17 cellular contexts compared by ENCODE assay signal in the genomic region with DNA sequence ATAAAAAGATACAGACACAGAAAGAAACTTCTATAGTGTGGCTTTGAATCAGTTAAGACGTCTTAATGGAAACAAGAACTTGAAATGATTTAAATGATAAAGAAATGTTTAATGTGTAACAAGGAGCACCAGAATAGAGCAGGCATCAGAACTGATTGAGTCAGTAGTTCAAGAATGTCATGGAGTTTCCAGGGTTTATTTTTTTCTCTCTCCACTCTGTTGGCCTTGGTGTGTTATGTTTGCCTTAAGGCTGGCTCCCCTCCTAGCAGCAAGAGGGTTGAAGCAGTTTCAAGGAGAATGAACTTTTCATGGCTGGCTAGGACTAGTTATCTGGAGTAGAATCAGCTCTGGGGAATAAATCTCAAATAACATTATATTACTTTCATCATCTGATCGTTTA. TPM values are rescaled to one million over a fixed set of nuclear protein-coding genes. Genes with fewer than 3 reads are reported as not detected.
A peak's percentile ranks its signal among the peaks of the same experiment; 100 is the strongest.
DNase-seq lines count a peak whose midpoint lies in the region; ATAC-seq, FAIRE-seq and TF ChIP-seq lines count a peak whose summit lies in the region.
"Had no signal": no experiment of that assay in that cellular context is flagged by ENCODE, and none has a peak within 500 bp of the region (broad histone marks: within the 10 kb centered on the region; RNA-seq: fewer than 3 reads in every experiment).

No MANE protein-coding gene starts in this region.

- peaks cover 5 to 16% of the 10 kb centered on the region in 2 experiments for H3K9me3 ChIP-seq in H1 (ENCODE audit: insufficient read depth in 2 of 2, low read depth in 1 of 2, low read length in 1 of 2)
- H3K9me3 ChIP-seq in mesenchymal stem cell (ENCODE audit: control insufficient read depth, low read length) = no peaks in the 10 kb centered on the region
- H3K9me3 ChIP-seq in kidney (ENCODE audit: control insufficient read depth in 1 of 2, low read length in 2 of 2) = no peaks in the 10 kb centered on the region

- H4K8ac ChIP-seq in H1 (ENCODE audit: extremely low read depth, insufficient read depth, low read length) = no peak overlapping the region
- H4K8ac ChIP-seq in mesenchymal stem cell (ENCODE audit: low read length) = no peak overlapping the region

- no peak overlapping the region for H3K4me3 Mint-ChIP-seq in Calu3 (ENCODE audit: low read depth, unreplicated experiment)
- H3K4me3 Mint-ChIP-seq in natural killer cell treated with Interleukin-12 subunit alpha and Interleukin-12 subunit beta and Interleukin-15 and Interleukin-18, amount 100 ng/mL, for 72 hours = no peak overlapping the region
- H3K4me3 Mint-ChIP-seq: activated T-cell treated with anti-CD3 and anti-CD28 coated beads, Interleukin-2, amount 50 U/mL, for 72 hours; CD8-positive, alpha-beta memory T cell; naive thymus-derived CD4-positive, alpha-beta T cell had no signal

- H3K4me3 ChIP-seq in H1 (ENCODE audit: extremely low read depth in 1 of 4, insufficient read depth in 2 of 4, low read depth in 3 of 4, low read length in 4 of 4) (no peak overlapping the region), mesenchymal stem cell (ENCODE audit: insufficient read depth in 1 of 2, low read depth in 1 of 2, low read length in 2 of 2) (no peak overlapping the region), kidney (ENCODE audit: low read length in 2 of 2) (no peak overlapping the region)

- H3K79me2 ChIP-seq in H1 (ENCODE audit: control insufficient read depth in 1 of 2, insufficient read depth in 2 of 2, low read length in 2 of 2) = no peaks in the 10 kb centered on the region

- POLR2A ChIA-PET in H1 (lab: Charles Lee; ENCODE audit: partially characterized antibody) = interaction anchor here (1.5 to 1.6 kb wide), 2 partner anchors 14 to 17 kb away, joined by 3 to 4 read pairs; no protein-coding TSS in a partner anchor

- H2BK15ac ChIP-seq in H1 (ENCODE audit: low read length) (no peak overlapping the region), mesenchymal stem cell (ENCODE audit: low read depth, poor library complexity, severe bottlenecking) (no peak overlapping the region)

- no peak overlapping the region for H4K5ac ChIP-seq in H1 (ENCODE audit: insufficient read length, low read depth, low read length)

- no peak overlapping the region for H3K27ac Mint-ChIP-seq in Calu3 (ENCODE audit: unreplicated experiment)
- no peak overlapping the region for H3K27ac Mint-ChIP-seq in natural killer cell treated with Interleukin-12 subunit alpha and Interleukin-12 subunit beta and Interleukin-15 and Interleukin-18, amount 100 ng/mL, for 72 hours
- H3K27ac Mint-ChIP-seq: activated T-cell treated with anti-CD3 and anti-CD28 coated beads, Interleukin-2, amount 50 U/mL, for 72 hours; CD8-positive, alpha-beta memory T cell; naive thymus-derived CD4-positive, alpha-beta T cell had no signal

- 0 out of 2 replicates have a peak, but pooled peaks cover 2% of the 10 kb centered on the region for H3K23me2 ChIP-seq in H1 (ENCODE audit: low read depth, low read length)

- no peak overlapping the region for H3K9ac ChIP-seq in H1 (replicated peaks in 1 of 4; ENCODE audit: extremely low read depth in 1 of 4, low read depth in 3 of 4, low read length in 3 of 4)
- peak overlapping the region; percentile 40 for H3K9ac ChIP-seq in mesenchymal stem cell (ENCODE audit: low read length)
- no peak overlapping the region for H3K9ac ChIP-seq in kidney (ENCODE audit: low read length in 2 of 2)

- H3K27me3 Mint-ChIP-seq in Calu3 (ENCODE audit: unreplicated experiment) = no peaks in the 10 kb centered on the region
- H3K27me3 Mint-ChIP-seq in natural killer cell treated with Interleukin-12 subunit alpha and Interleukin-12 subunit beta and Interleukin-15 and Interleukin-18, amount 100 ng/mL, for 72 hours = no peaks in the 10 kb centered on the region
- H3K27me3 Mint-ChIP-seq: CD8-positive, alpha-beta memory T cell; naive thymus-derived CD4-positive, alpha-beta T cell had no signal

- no peaks in the 10 kb centered on the region for H3K9me3 Mint-ChIP-seq in Calu3 (ENCODE audit: low read depth, unreplicated experiment)
- H3K9me3 Mint-ChIP-seq in natural killer cell treated with Interleukin-12 subunit alpha and Interleukin-12 subunit beta and Interleukin-15 and Interleukin-18, amount 100 ng/mL, for 72 hours = no peaks in the 10 kb centered on the region

- H4K91ac ChIP-seq in H1 (replicated peaks; ENCODE audit: insufficient read length, low read length) (no peak overlapping the region), mesenchymal stem cell (ENCODE audit: low read length) (no peak overlapping the region)

- H3K79me1 ChIP-seq in H1 (ENCODE audit: low read depth, low read length) (no peaks in the 10 kb centered on the region), mesenchymal stem cell (replicated peaks; ENCODE audit: low read length, poor library complexity, severe bottlenecking) (peaks cover 1% of the 10 kb centered on the region)

- no peak overlapping the region; the same call in 1 of the 2 replicates for H2BK5ac ChIP-seq in H1 (ENCODE audit: low read depth, low read length)
- H2BK5ac ChIP-seq in mesenchymal stem cell (ENCODE audit: low read depth, low read length, poor library complexity, severe bottlenecking) = no peak overlapping the region

- 0 out of 2 replicates have a peak overlapping the region, but pooled peaks have one; percentile 23 for H2BK20ac ChIP-seq in H1 (ENCODE audit: low read length)

- CTCF ChIA-PET in H1 (lab: Charles Lee; ENCODE audit: partially characterized antibody) (interaction anchor here (0.9 to 1.6 kb wide), 3 partner anchors 9 to 16 kb away, joined by 4 to 5 read pairs (median 5); no protein-coding TSS in a partner anchor), Calu3 (lab: Charles Lee) (interaction anchor here (0.7 kb wide), 1 partner anchor 13 kb away, joined by 3 read pairs; the partner anchor contains the start of gene GLS)

- peaks cover 5% of the 10 kb centered on the region for H3K36me3 Mint-ChIP-seq in Calu3 (ENCODE audit: insufficient read depth, unreplicated experiment)
- H3K36me3 Mint-ChIP-seq in natural killer cell treated with Interleukin-12 subunit alpha and Interleukin-12 subunit beta and Interleukin-15 and Interleukin-18, amount 100 ng/mL, for 72 hours = peaks cover 4% of the 10 kb centered on the region

- H3K4me1 Mint-ChIP-seq in Calu3 (ENCODE audit: low read depth, unreplicated experiment) = peaks cover 16% of the 10 kb centered on the region
- peaks cover 7 to 15% of the 10 kb centered on the region in 2 donors for H3K4me1 Mint-ChIP-seq in natural killer cell treated with Interleukin-12 subunit alpha and Interleukin-12 subunit beta and Interleukin-15 and Interleukin-18, amount 100 ng/mL, for 72 hours (ENCODE audit: low read depth in 2 of 2)

- H2BK120ac ChIP-seq in H1 (replicated peaks; ENCODE audit: low read depth, low read length) = no peak overlapping the region
- no peak overlapping the region for H2BK120ac ChIP-seq in mesenchymal stem cell (ENCODE audit: low read depth, low read length)

- no peak overlapping the region for H3K14ac ChIP-seq in H1 (ENCODE audit: insufficient read length)
- H3K14ac ChIP-seq in mesenchymal stem cell (ENCODE audit: low read length in 2 of 2) = no peak overlapping the region

- WGBS in H1 (ENCODE audit: extremely low coverage in 1 of 2, insufficient coverage in 1 of 2, insufficient read length in 1 of 2, insufficient replicate concordance in 2 of 2, low coverage in 1 of 2, low lambda C conversion rate in 2 of 2, missing lambda C conversion rate in 1 of 2), 2 experiments = 86% methylated on average over 2 of the region's 2 CpGs; no CpG with 5 or more reads in 1 of the 2 experiments
- WGBS in mesenchymal stem cell = 71% methylated on average over 1 of the region's 2 CpGs

- no peak for TF ChIP-seq EP300 in H1 (IDR thresholded peaks at IDR 0.05; ENCODE audit: borderline replicate concordance in 1 of 2, low read depth in 2 of 2, low read length in 2 of 2)

- no peak for TF ChIP-seq RAD21 in H1 (IDR thresholded peaks at IDR 0.05 in 1 of 2, conservative IDR thresholded peaks at IDR 0.05 in 1 of 2; ENCODE audit: low read depth in 2 of 2, low read length in 2 of 2)

- H3K4ac ChIP-seq in H1 (replicated peaks; ENCODE audit: insufficient read length, low read depth, low read length) (no peak overlapping the region), mesenchymal stem cell (ENCODE audit: low read depth in 1 of 2, low read length in 2 of 2) (no peak overlapping the region)

- no peak for TF ChIP-seq POLR2A in H1 (IDR thresholded peaks at IDR 0.05; ENCODE audit: control extremely low read depth in 1 of 2, low read depth in 2 of 2, low read length in 2 of 2)

- ATAC-seq in natural killer cell treated with Interleukin-12 subunit alpha and Interleukin-12 subunit beta and Interleukin-15 and Interleukin-18, amount 100 ng/mL, for 72 hours = no peak
- ATAC-seq: activated T-cell treated with anti-CD3 and anti-CD28 coated beads, Interleukin-2, amount 50 U/mL, for 72 hours; naive thymus-derived CD4-positive, alpha-beta T cell; PC-3 had no signal

- H3K4me2 ChIP-seq in H1 (ENCODE audit: insufficient read depth in 1 of 2, low read depth in 2 of 2, low read length in 2 of 2) = no peak overlapping the region
- no peak overlapping the region for H3K4me2 ChIP-seq in mesenchymal stem cell (ENCODE audit: low read length, poor library complexity, severe bottlenecking)

- H3K27me3 ChIP-seq in H1 (replicated peaks in 1 of 4; ENCODE audit: control insufficient read depth in 3 of 4, extremely low read depth in 1 of 4, insufficient read depth in 3 of 4, low read length in 3 of 4) (no peaks in the 10 kb centered on the region), mesenchymal stem cell (ENCODE audit: control insufficient read depth in 1 of 2, insufficient read depth in 1 of 2, low read length in 2 of 2) (no peaks in the 10 kb centered on the region)

- H4K20me1 ChIP-seq in H1 (replicated peaks in 1 of 2; ENCODE audit: control insufficient read depth in 1 of 2, insufficient read depth in 2 of 2, low read length in 2 of 2) = no peaks in the 10 kb centered on the region

- H3K23ac ChIP-seq in H1 (ENCODE audit: insufficient read length) (no peak overlapping the region), mesenchymal stem cell (ENCODE audit: low read length in 2 of 2) (no peak overlapping the region)

- peaks cover 0 to 4% (median 0%) of the 10 kb centered on the region in 4 experiments; a peak in 1 of 8 replicates for H3K36me3 ChIP-seq in H1 (ENCODE audit: control insufficient read depth in 2 of 4, insufficient read depth in 4 of 4, low read length in 3 of 4)
- H3K36me3 ChIP-seq in mesenchymal stem cell (ENCODE audit: control insufficient read depth in 1 of 2, insufficient read depth in 2 of 2, low read depth in 1 of 2, low read length in 2 of 2) = no peaks in the 10 kb centered on the region
- no peaks in the 10 kb centered on the region for H3K36me3 ChIP-seq in kidney (ENCODE audit: control insufficient read depth in 1 of 2, insufficient read depth in 2 of 2, low read length in 2 of 2)

- no TSS peak for BruUV-seq in Calu3 (replicated peaks; lab: Mats Ljungman, UMichigan)

- DNase-seq in NCI-H226 (peak; percentile 43), H1 (ENCODE audit: low read depth in 1 of 2, low spot score in 2 of 2) (no peak), mesenchymal stem cell (peak; percentile 58), Calu3 (no peak), NCI-H524 (lab: John Stamatoyannopoulos, UW) (no peak), kidney (no peak)
- no peak for DNase-seq in natural killer cell treated with Interleukin-12 subunit alpha and Interleukin-12 subunit beta and Interleukin-15 and Interleukin-18, amount 100 ng/mL, for 72 hours (ENCODE audit: low spot score)
- DNase-seq: activated CD4-positive, alpha-beta T cell treated with anti-CD3 and anti-CD28 coated beads, Interleukin-2, amount 50 U/mL, for 48 hours; activated T-cell treated with anti-CD3 and anti-CD28 coated beads, Interleukin-2, amount 50 U/mL, for 72 hours; CD8-positive, alpha-beta memory T cell; erythroblast; naive thymus-derived CD4-positive, alpha-beta T cell; NCI-H2029 treated with DMSO at 0.1 percent for 48 hours; PC-3 had no signal

- intact Hi-C loops in Calu3 (cut with micrococcal nuclease; ENCODE audit: unreplicated experiment) = no loop called here
- intact Hi-C loops in kidney (cut with DNase I) = no loop called here

- H2AK5ac ChIP-seq in H1 (ENCODE audit: low read depth, low read length) (no peak overlapping the region), mesenchymal stem cell (ENCODE audit: low read length, severe bottlenecking) (no peak overlapping the region)

- no peak overlapping the region for H3K56ac ChIP-seq in H1 (replicated peaks; ENCODE audit: insufficient read length, low read depth, low read length)

- H3K4me1 ChIP-seq in H1 (replicated peaks in 1 of 4; ENCODE audit: control insufficient read depth in 3 of 4, insufficient read depth in 4 of 4, low read length in 3 of 4) (peaks cover 0 to 2% (median 0%) of the 10 kb centered on the region in 4 experiments; a peak in 2 of 7 replicates), mesenchymal stem cell (ENCODE audit: control insufficient read depth, insufficient read depth, low read depth, low read length) (peaks cover 2% of the 10 kb centered on the region), kidney (ENCODE audit: control insufficient read depth in 1 of 2, insufficient read depth in 1 of 2, low read depth in 1 of 2, low read length in 2 of 2) (peaks cover 4 to 5% of the 10 kb centered on the region in 2 donors)

- H2AFZ ChIP-seq in H1 (ENCODE audit: low read length) = no peak overlapping the region
- no peak overlapping the region for H2AFZ ChIP-seq in mesenchymal stem cell (ENCODE audit: low read depth, low read length)

- FAIRE-seq in H1 (lab: Jason Lieb, UNC) (no peak), kidney (lab: Jason Lieb, UNC) (no peak)
- FAIRE-seq: G401.6, GM12892, H54 had no signal

- H2BK12ac ChIP-seq in H1 (ENCODE audit: low read depth, low read length) = no peak overlapping the region
- H2BK12ac ChIP-seq in mesenchymal stem cell (ENCODE audit: low read length in 2 of 2) = no peak overlapping the region

- H3K27ac ChIP-seq in H1 (ENCODE audit: low read depth, low read length) (no peak overlapping the region), mesenchymal stem cell (ENCODE audit: low read length, poor library complexity, severe bottlenecking) (peak overlapping the region; percentile 69), kidney (ENCODE audit: low read depth in 2 of 2, low read length in 2 of 2) (no peak overlapping the region)

- TF ChIP-seq CTCF in H1 (IDR thresholded peaks at IDR 0.05; ENCODE audit: control extremely low read depth in 1 of 3, insufficient read depth in 1 of 3, low read depth in 1 of 3, low read length in 3 of 3) = no peak
- TF ChIP-seq CTCF in Calu3 (IDR thresholded peaks at IDR 0.05; ENCODE audit: unreplicated experiment) = no peak
- no peak for TF ChIP-seq CTCF in kidney (IDR thresholded peaks at IDR 0.05; ENCODE audit: borderline replicate concordance, extremely low read depth, insufficient read depth)

- H3K18ac ChIP-seq in H1 (ENCODE audit: extremely low read depth, low read length) (no peak overlapping the region), mesenchymal stem cell (ENCODE audit: low read depth in 1 of 2, low read length in 2 of 2) (no peak overlapping the region)

RNA-seq across cellular contexts. Expression of gene GLS, which starts 13.4 kb away (rescaled TPM):
- 81.8 and 89.8 TPM in 2 replicates for total RNA-seq in H1 (2021; fragmentation: NEBNext Ultra II Directional; extraction: Animal tissue kit (Norgen Biotek cat#: 25700))
- polyA plus RNA-seq in H1 (2011; rRNA removed) (8.6 and 15.7 TPM in 2 replicates), kidney (ENCODE audit: insufficient read depth, low read depth, low replicate concordance) (196 TPM)
- 24.9 TPM for polyA plus RNA-seq in H1 (2011; cell fraction: cytosol; rRNA removed)
- 14.4 TPM for polyA plus RNA-seq in H1 (2011; cell fraction: nucleus; rRNA removed)
- 33.9 to 71.7 TPM (median 51.5 TPM) in 4 replicates for polyA plus RNA-seq in H1 (2012, experiment 1 of 2)
- 4.5 TPM for polyA plus RNA-seq in H1 (2012, experiment 2 of 2)
- polyA plus RNA-seq in H1 (2013, experiment 1 of 2) = 34.7 TPM
- 31.8 TPM for polyA plus RNA-seq in H1 (2013, experiment 2 of 2)
- polyA minus RNA-seq in H1 (2011; rRNA and poly(A)+ RNA removed) = 77.0 and 78.9 TPM in 2 replicates
- 38.8 TPM for polyA minus RNA-seq in H1 (2011; cell fraction: cytosol; rRNA and poly(A)+ RNA removed)
- 157 TPM for polyA minus RNA-seq in H1 (2011; cell fraction: nucleus; rRNA and poly(A)+ RNA removed)
- 33.6 TPM for polyA plus RNA-seq in mesenchymal stem cell (2013, experiment 1 of 2)
- 34.7 TPM for polyA plus RNA-seq in mesenchymal stem cell (2013, experiment 2 of 2)
- total RNA-seq in Calu3 (2022) (110 and 115 TPM in 2 replicates), kidney (230 TPM)
- total RNA-seq in natural killer cell treated with Interleukin-12 subunit alpha and Interleukin-12 subunit beta and Interleukin-15 and Interleukin-18, amount 100 ng/mL, for 72 hours = 100 to 1,000 TPM; 221 to 318 TPM

Comparison
In these comparisons a context has a peak if more than half of its experiments do, and no peak if none do; other contexts are left out.
1. DNase-seq: peak in NCI-H226 (single experiment) and mesenchymal stem cell (single experiment); none in H1 (0 of 2), Calu3 (single experiment), natural killer cell treated with Interleukin-12 subunit alpha and Interleukin-12 subunit beta and Interleukin-15 and Interleukin-18, amount 100 ng/mL, for 72 hours (single experiment), NCI-H524 (0 of 2) and kidney (single experiment).